In the genomic region with DNA sequence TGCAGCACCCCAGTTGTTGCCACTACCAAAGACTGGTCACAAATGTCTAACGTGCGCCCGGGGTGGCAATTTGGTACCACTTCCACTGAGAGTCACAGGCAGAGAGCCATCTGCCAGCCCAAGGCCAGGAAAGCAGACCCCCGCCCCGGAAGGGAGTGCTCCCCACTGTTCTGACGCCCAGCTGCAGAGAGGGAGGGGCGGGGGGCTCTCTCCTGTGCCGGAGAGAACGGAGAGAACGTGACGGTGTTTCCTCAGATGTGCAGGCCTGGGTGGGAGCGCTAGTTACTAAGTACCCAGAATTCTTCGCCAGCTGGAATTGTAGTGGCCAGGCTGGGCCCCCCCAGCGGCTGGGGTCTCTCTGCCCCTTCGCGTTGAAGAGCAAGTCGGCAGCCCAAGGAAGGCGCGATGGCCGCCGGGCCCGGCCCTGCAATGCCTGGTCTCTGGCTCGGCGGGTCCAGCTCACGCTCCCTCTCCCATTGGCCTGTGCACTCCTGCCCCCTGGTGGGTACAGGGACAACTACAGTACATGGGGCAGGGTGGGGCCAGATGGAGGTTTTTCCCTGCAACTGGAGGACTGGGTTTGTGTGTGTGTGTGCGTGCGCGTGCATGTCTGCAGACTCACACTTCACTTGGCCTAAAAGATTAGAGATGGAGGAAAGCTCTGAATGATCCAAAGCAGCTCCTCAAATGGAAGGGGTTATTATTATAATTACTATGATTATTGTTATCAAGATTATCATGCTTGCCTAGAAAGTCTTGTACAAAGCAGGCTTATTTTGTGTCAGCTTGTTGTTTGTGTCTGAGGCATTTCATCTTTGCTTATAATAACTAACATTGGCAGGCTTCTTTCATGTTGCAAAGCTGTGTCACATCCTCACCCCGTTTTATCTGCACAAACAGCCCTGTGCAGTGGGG, we compare ENCODE assay signal across 8 cellular contexts.
DNase-seq lines count a peak whose midpoint lies in the region; ATAC-seq and TF ChIP-seq lines count a peak whose summit lies in the region.

No MANE protein-coding gene starts in this region.

- intact Hi-C loops in right lobe of liver (cut with DNase I): loop anchor here (5.0 to 10.0 kb wide), 3 partner anchors 273 to 371 kb away; no protein-coding TSS in a partner anchor

- no peak overlapping the region for H3K27ac ChIP-seq in right lobe of liver

- peak; percentile 86 for ATAC-seq in GM18873 (IDR thresholded peaks at IDR 0.05; ENCODE audit: low FRiP score, unreplicated experiment)
- peak; percentile 97 for ATAC-seq in HG03159 (IDR thresholded peaks at IDR 0.05; ENCODE audit: unreplicated experiment)
- ATAC-seq in activated CD8-positive, alpha-beta T cell treated with anti-CD3 and anti-CD28 coated beads, Interleukin-2, amount 10 ng/mL, durations not matched to agents 7 days and 5 days: peak; percentile 97
- ATAC-seq in right lobe of liver: peak; percentile 96 to 99 (median 97)

- peaks cover 0 to 6% (median 0%) of the 10 kb centered on the region in 4 donors for H3K36me3 ChIP-seq in right lobe of liver

- no peaks in the 10 kb centered on the region for H3K27me3 ChIP-seq in right lobe of liver

- H3K4me3 ChIP-seq in AG09309 (ENCODE audit: control insufficient read depth, low read depth, low read length) (peak overlapping the region; percentile 22), right lobe of liver (no peak overlapping the region)

- whole genome bisulfite sequencing in right lobe of liver (ENCODE audit: insufficient coverage, low coverage, low lambda C conversion rate, missing lambda C conversion rate): 30% methylated on average over 12 of the region's 29 CpGs

- no peak overlapping the region for H3K27ac Mint-ChIP-seq in activated CD8-positive, alpha-beta T cell treated with anti-CD3 and anti-CD28 coated beads, Interleukin-2, amount 10 ng/mL, durations not matched to agents 7 days and 5 days

- H3K4me3 Mint-ChIP-seq in activated CD8-positive, alpha-beta T cell treated with anti-CD3 and anti-CD28 coated beads, Interleukin-2, amount 10 ng/mL, durations not matched to agents 7 days and 5 days: no peak overlapping the region

- no peaks in the 10 kb centered on the region for H3K36me3 Mint-ChIP-seq in activated CD8-positive, alpha-beta T cell treated with anti-CD3 and anti-CD28 coated beads, Interleukin-2, amount 10 ng/mL, durations not matched to agents 7 days and 5 days (ENCODE audit: low read depth)

- H3K4me1 Mint-ChIP-seq in activated CD8-positive, alpha-beta T cell treated with anti-CD3 and anti-CD28 coated beads, Interleukin-2, amount 10 ng/mL, durations not matched to agents 7 days and 5 days (ENCODE audit: low read depth): peaks cover 11% of the 10 kb centered on the region

- H3K4me1 ChIP-seq in right lobe of liver: no peaks in the 10 kb centered on the region

- peak; percentile 98 for TF ChIP-seq CTCF in AG09309 (IDR thresholded peaks at IDR 0.05; ENCODE audit: control insufficient read depth, insufficient read depth, low read depth, low read length, missing control alignments)
- peak; percentile 79 to 94 (median 92) for TF ChIP-seq CTCF in right lobe of liver (IDR thresholded peaks at IDR 0.05)

- H3K27me3 Mint-ChIP-seq in activated CD8-positive, alpha-beta T cell treated with anti-CD3 and anti-CD28 coated beads, Interleukin-2, amount 10 ng/mL, durations not matched to agents 7 days and 5 days (ENCODE audit: low read depth): peaks cover 5% of the 10 kb centered on the region

- POLR2A ChIA-PET in activated CD8-positive, alpha-beta T cell treated with anti-CD3 and anti-CD28 coated beads, Interleukin-2, amount 10 ng/mL, durations not matched to agents 7 days and 5 days (lab: Charles Lee): no interaction called here

- CTCF ChIA-PET in activated CD8-positive, alpha-beta T cell treated with anti-CD3 and anti-CD28 coated beads, Interleukin-2, amount 10 ng/mL, durations not matched to agents 7 days and 5 days (lab: Charles Lee): interaction anchor here (0.5 to 3.8 kb wide), 33 partner anchors 8 to 854 kb away, joined by 3 to 39 read pairs (median 4); no protein-coding TSS in a partner anchor

- H3K9me3 ChIP-seq in right lobe of liver: no peaks in the 10 kb centered on the region

- DNase-seq in AG09309 (ENCODE audit: low read depth) (peak; percentile 23), NCI-H748 (lab: John Stamatoyannopoulos, UW; ENCODE audit: unreplicated experiment) (peak; percentile 64), ecto neural progenitor cell (ENCODE audit: low spot score) (peak; percentile 92), right lobe of liver (peak; percentile 74 to 85 (median 81))
- DNase-seq in activated CD8-positive, alpha-beta T cell treated with anti-CD3 and anti-CD28 coated beads, Interleukin-2, amount 10 ng/mL, durations not matched to agents 7 days and 5 days: peak; percentile 84
- DNase-seq in stimulated activated CD4-positive, alpha-beta T cell treated with anti-CD3 and anti-CD28 coated beads, TNF-alpha, amount 100 ng/mL, for 1 hour (ENCODE audit: low read depth in 3 of 3, low spot score in 1 of 3): peak; percentile 40 to 65 (median 49)

- TF ChIP-seq POLR2A in right lobe of liver (IDR thresholded peaks at IDR 0.05): no peak

- no peaks in the 10 kb centered on the region for H3K9me3 Mint-ChIP-seq in activated CD8-positive, alpha-beta T cell treated with anti-CD3 and anti-CD28 coated beads, Interleukin-2, amount 10 ng/mL, durations not matched to agents 7 days and 5 days (ENCODE audit: insufficient read depth)

Comparison
In these comparisons a context has a peak if more than half of its experiments do, and no peak if none do; other contexts are left out.
1. DNase-seq: peak in every context shown above with its lines; median percentile 92 in ecto neural progenitor cell; 84 in activated CD8-positive, alpha-beta T cell treated with anti-CD3 and anti-CD28 coated beads, Interleukin-2, amount 10 ng/mL, durations not matched to agents 7 days and 5 days; 81 in right lobe of liver; 64 in NCI-H748; 49 in stimulated activated CD4-positive, alpha-beta T cell treated with anti-CD3 and anti-CD28 coated beads, TNF-alpha, amount 100 ng/mL, for 1 hour; 23 in AG09309.